ENCODE assay signal across 12 cellular contexts in genomic region chr10:71990706-71991269, GRCh38.
"Had no signal": no experiment of that assay in that cellular context is flagged by ENCODE, and none has a peak within 500 bp of the region (broad histone marks: within the 10 kb centered on the region; RNA-seq: fewer than 3 reads in every experiment).

No MANE protein-coding gene starts in this region.

- H3K4me3 ChIP-seq: prostate gland, stomach had no signal

- H3K27ac ChIP-seq: prostate gland had no signal

- H3K4me1 ChIP-seq: prostate gland had no signal

- DNase-seq: activated CD4-positive, alpha-beta T cell treated with anti-CD3 and anti-CD28 coated beads, Interleukin-2, amount 10 ng/mL, durations not matched to agents 24 days and 14 days; activated naive CD4-positive, alpha-beta T cell treated with Interleukin-2 at 50 U/mL for 16 hours; activated naive CD8-positive, alpha-beta T cell treated with anti-CD3 and anti-CD28 coated beads, Interleukin-2, amount 50 U/mL, for 24 hours; central memory CD4-positive, alpha-beta T cell; stimulated activated CD4-positive, alpha-beta T cell treated with anti-CD3 and anti-CD28 coated beads, Interleukin-4, amount 100 ng/mL, for 1 hour; stimulated activated CD8-positive, alpha-beta memory T cell treated with anti-CD3 and anti-CD28 coated beads, Interleukin-4, amount 100 ng/mL, for 48 hours; stomach; T-cell; trophoblast cell had no signal

- H3K36me3 ChIP-seq: prostate gland, stomach had no signal

- H3K9me3 ChIP-seq: prostate gland, stomach had no signal

- ATAC-seq: activated naive CD8-positive, alpha-beta T cell treated with anti-CD3 and anti-CD28 coated beads, Interleukin-2, amount 50 U/mL, for 24 hours; natural killer cell treated with Interleukin-12 subunit alpha and Interleukin-12 subunit beta and Interleukin-15 and Interleukin-18, amount 100 ng/mL, for 72 hours; sciatic nerve; T-cell had no signal

- H3K27me3 ChIP-seq: stomach had no signal
